ENCODE assay signal across 1 cellular context in genomic region chr2:85702172-85702571, GRCh38.
TF ChIP-seq lines count a peak whose summit lies in the region.

No MANE protein-coding gene starts in this region.

TF ChIP-seq in HCT116, 20 proteins besides CTCF, POLR2A, EP300 and RAD21 (continued from another document):
- TF ChIP-seq YY1 (IDR thresholded peaks at IDR 0.05; ENCODE audit: extremely low read depth, insufficient replicate concordance, low read depth, low read length) (no peak), SP1 (IDR thresholded peaks at IDR 0.05; ENCODE audit: low read depth) (peak; percentile 66), POLR2AphosphoS5 (IDR thresholded peaks at IDR 0.05; ENCODE audit: low read depth, low read length) (no peak), EGR1 (IDR thresholded peaks at IDR 0.05; ENCODE audit: low read depth) (no peak), ZFX (IDR thresholded peaks at IDR 0.05) (no peak), SRF (IDR thresholded peaks at IDR 0.05; ENCODE audit: low read depth) (peak; percentile 58), FOSL1 (IDR thresholded peaks at IDR 0.05; ENCODE audit: low read depth) (peak; percentile 97), CEBPB (IDR thresholded peaks at IDR 0.05; ENCODE audit: low read depth) (peak; percentile 85), EZH2phosphoT487 (IDR thresholded peaks at IDR 0.05; ENCODE audit: borderline replicate concordance) (no peak), ZBTB33 (IDR thresholded peaks at IDR 0.05; ENCODE audit: extremely low read depth, insufficient replicate concordance, low read length) (no peak), ZNF274 (IDR thresholded peaks at IDR 0.05; ENCODE audit: low read depth, low read length) (no peak), TCF7L2 (IDR thresholded peaks at IDR 0.05; ENCODE audit: borderline replicate concordance, extremely low read depth, insufficient read depth, insufficient read length) (no peak)
- TF ChIP-seq, protein P1, sequence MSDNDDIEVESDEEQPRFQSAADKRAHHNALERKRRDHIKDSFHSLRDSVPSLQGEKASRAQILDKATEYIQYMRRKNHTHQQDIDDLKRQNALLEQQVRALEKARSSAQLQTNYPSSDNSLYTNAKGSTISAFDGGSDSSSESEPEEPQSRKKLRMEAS (IDR thresholded peaks at IDR 0.05): no peak
